ENCODE assay signal across 23 cellular contexts in the genomic region with DNA sequence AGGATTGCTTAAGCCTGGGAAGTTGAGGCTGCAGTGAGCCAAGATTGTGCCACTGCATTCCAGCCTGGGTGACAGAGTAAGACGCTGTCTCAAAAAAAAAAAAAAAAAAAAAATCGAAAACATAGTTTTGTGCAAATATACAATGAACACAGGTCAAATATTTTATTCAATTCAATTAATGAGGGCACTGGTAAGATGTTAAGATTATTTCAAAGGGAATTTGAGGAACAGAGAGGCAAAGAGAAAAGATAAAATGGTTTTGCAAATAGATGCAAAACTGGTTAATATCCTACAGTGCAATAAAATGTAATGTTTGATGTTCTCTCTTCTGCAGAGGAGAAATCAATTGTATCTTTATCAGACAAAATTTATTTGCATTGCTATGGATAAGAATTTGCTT.
"Had no signal": no experiment of that assay in that cellular context is flagged by ENCODE, and none has a peak within 500 bp of the region (broad histone marks: within the 10 kb centered on the region; RNA-seq: fewer than 3 reads in every experiment).

No MANE protein-coding gene starts in this region.

- H3K4me3 Mint-ChIP-seq: dendritic cell treated with granulocyte-macrophage colony-stimulating factor and Interleukin-4, amounts not matched to agents 40 ng/mL and 50 ng/mL, for 4 days; endodermal cell; memory B cell; naive B cell; natural killer cell treated with Interleukin-12 subunit alpha and Interleukin-12 subunit beta and Interleukin-15 and Interleukin-18, amount 100 ng/mL, for 72 hours; neural crest cell; stimulated activated naive B cell treated with anti-CD40 and anti-IgM and Interleukin-4, amounts not matched to agents 10 μg/mL and 1 μg/mL and 100 μg/mL, for 72 hours; stimulated activated naive CD8-positive, alpha-beta T cell treated with anti-CD3 and anti-CD28 coated beads, Interleukin-15, Interleukin-2, amounts not matched to agents 100 ng/mL and 50 ng/mL, for 24 hours had no signal

- H3K27me3 ChIP-seq: gastrocnemius medialis, neutrophil, pancreas, right lobe of liver, vagina had no signal

- H3K27ac Mint-ChIP-seq: dendritic cell treated with granulocyte-macrophage colony-stimulating factor and Interleukin-4, amounts not matched to agents 40 ng/mL and 50 ng/mL, for 4 days; endodermal cell; memory B cell; naive B cell; natural killer cell treated with Interleukin-12 subunit alpha and Interleukin-12 subunit beta and Interleukin-15 and Interleukin-18, amount 100 ng/mL, for 72 hours; stimulated activated naive B cell treated with anti-CD40 and anti-IgM and Interleukin-4, amounts not matched to agents 10 μg/mL and 1 μg/mL and 100 μg/mL, for 72 hours; stimulated activated naive CD8-positive, alpha-beta T cell treated with anti-CD3 and anti-CD28 coated beads, Interleukin-15, Interleukin-2, amounts not matched to agents 100 ng/mL and 50 ng/mL, for 24 hours had no signal

- H3K27ac ChIP-seq: lower lobe of right lung, neutrophil, pancreas, right lobe of liver, vagina had no signal

- H3K4me1 ChIP-seq: gastrocnemius medialis, lower lobe of right lung, pancreas, right lobe of liver, vagina had no signal

- H3K9me3 Mint-ChIP-seq: dendritic cell treated with granulocyte-macrophage colony-stimulating factor and Interleukin-4, amounts not matched to agents 40 ng/mL and 50 ng/mL, for 4 days; endodermal cell; memory B cell; naive B cell; natural killer cell treated with Interleukin-12 subunit alpha and Interleukin-12 subunit beta and Interleukin-15 and Interleukin-18, amount 100 ng/mL, for 72 hours; neural crest cell; stimulated activated naive B cell treated with anti-CD40 and anti-IgM and Interleukin-4, amounts not matched to agents 10 μg/mL and 1 μg/mL and 100 μg/mL, for 72 hours; stimulated activated naive CD8-positive, alpha-beta T cell treated with anti-CD3 and anti-CD28 coated beads, Interleukin-15, Interleukin-2, amounts not matched to agents 100 ng/mL and 50 ng/mL, for 24 hours had no signal

- H3K36me3 Mint-ChIP-seq: memory B cell; naive B cell; natural killer cell treated with Interleukin-12 subunit alpha and Interleukin-12 subunit beta and Interleukin-15 and Interleukin-18, amount 100 ng/mL, for 72 hours had no signal

- H3K4me1 Mint-ChIP-seq: memory B cell; naive B cell; neural crest cell; stimulated activated naive B cell treated with anti-CD40 and anti-IgM and Interleukin-4, amounts not matched to agents 10 μg/mL and 1 μg/mL and 100 μg/mL, for 72 hours had no signal

- H3K9me3 ChIP-seq: gastrocnemius medialis, lower lobe of right lung, neutrophil, pancreas, right lobe of liver, vagina had no signal

- H3K4me3 ChIP-seq: gastrocnemius medialis, lower lobe of right lung, pancreas, right lobe of liver, vagina had no signal

- H3K27me3 Mint-ChIP-seq: dendritic cell treated with granulocyte-macrophage colony-stimulating factor and Interleukin-4, amounts not matched to agents 40 ng/mL and 50 ng/mL, for 4 days; memory B cell; naive B cell; natural killer cell treated with Interleukin-12 subunit alpha and Interleukin-12 subunit beta and Interleukin-15 and Interleukin-18, amount 100 ng/mL, for 72 hours; stimulated activated naive B cell treated with anti-CD40 and anti-IgM and Interleukin-4, amounts not matched to agents 10 μg/mL and 1 μg/mL and 100 μg/mL, for 72 hours; stimulated activated naive CD8-positive, alpha-beta T cell treated with anti-CD3 and anti-CD28 coated beads, Interleukin-15, Interleukin-2, amounts not matched to agents 100 ng/mL and 50 ng/mL, for 24 hours had no signal

- H3K36me3 ChIP-seq: gastrocnemius medialis, lower lobe of right lung, neutrophil, pancreas, right lobe of liver, vagina had no signal

- DNase-seq: effector CD8-positive, alpha-beta T cell; endodermal cell; erythroblast; foreskin fibroblast; gastrocnemius medialis; head of caudate nucleus; left ventricle myocardium superior; lower lobe of right lung; naive B cell; pancreas; retina; right lobe of liver; small intestine; stimulated activated CD4-positive, alpha-beta T cell treated with anti-CD3 and anti-CD28 coated beads, Interleukin-15, amount 100 ng/mL, for 24 hours; stimulated activated CD4-positive, alpha-beta T cell treated with anti-CD3 and anti-CD28 coated beads, Interleukin-2, amount 100 ng/mL, for 48 hours; stimulated activated naive B cell treated with anti-CD40 and anti-IgM and Interleukin-4, amounts not matched to agents 10 μg/mL and 1 μg/mL and 100 μg/mL, for 72 hours had no signal
